ENCODE assay signal across 23 cellular contexts in genomic region chr17:57532556-57532955, GRCh38.
A peak's percentile ranks its signal among the peaks of the same experiment; 100 is the strongest.
DNase-seq lines count a peak whose midpoint lies in the region; ATAC-seq, FAIRE-seq and TF ChIP-seq lines count a peak whose summit lies in the region.
"Had no signal": no experiment of that assay in that cellular context is flagged by ENCODE, and none has a peak within 500 bp of the region (broad histone marks: within the 10 kb centered on the region; RNA-seq: fewer than 3 reads in every experiment).

No MANE protein-coding gene starts in this region.

- no peaks in the 10 kb centered on the region for H3K36me3 ChIP-seq in kidney (ENCODE audit: control insufficient read depth in 1 of 2, insufficient read depth in 2 of 2, low read length in 2 of 2)
- H3K36me3 ChIP-seq: ascending aorta, BE2C, esophagus muscularis mucosa, upper lobe of left lung had no signal

- TF ChIP-seq CTCF in activated B cell treated with CpG ODN at 0.5 μM for 24 hours (IDR thresholded peaks at IDR 0.05) (no peak), kidney (IDR thresholded peaks at IDR 0.05; ENCODE audit: borderline replicate concordance, extremely low read depth, insufficient read depth) (no peak)

- no peaks in the 10 kb centered on the region for H3K9me3 Mint-ChIP-seq in activated CD4-positive, alpha-beta T cell treated with anti-CD3 and anti-CD28 coated beads for 36 hours (ENCODE audit: low read depth)
- no peaks in the 10 kb centered on the region for H3K9me3 Mint-ChIP-seq in activated B cell treated with CpG ODN at 0.5 μM for 24 hours
- H3K9me3 Mint-ChIP-seq in stimulated activated memory B cell treated with anti-CD40 and anti-IgM and Interleukin-4, amounts not matched to agents 10 μg/mL and 1 μg/mL and 100 μg/mL, for 72 hours = no peaks in the 10 kb centered on the region
- H3K9me3 Mint-ChIP-seq: HFFc6 had no signal

- no peak for FAIRE-seq in kidney (lab: Jason Lieb, UNC)
- FAIRE-seq: GM12892, RCC 7860 had no signal

- peak overlapping the region; percentile 65 to 77 for H3K27ac ChIP-seq in kidney (ENCODE audit: low read depth in 2 of 2, low read length in 2 of 2)
- H3K27ac ChIP-seq: ascending aorta, esophagus muscularis mucosa, upper lobe of left lung had no signal

- no peak for ATAC-seq in activated CD4-positive, alpha-beta T cell treated with anti-CD3 and anti-CD28 coated beads for 36 hours
- ATAC-seq in activated B cell treated with CpG ODN at 0.5 μM for 24 hours (ENCODE audit: low read depth) = no peak
- no peak for ATAC-seq in stimulated activated memory B cell treated with anti-CD40 and anti-IgM and Interleukin-4, amounts not matched to agents 10 μg/mL and 1 μg/mL and 100 μg/mL, for 72 hours

- H3K27ac Mint-ChIP-seq in activated CD4-positive, alpha-beta T cell treated with anti-CD3 and anti-CD28 coated beads for 36 hours = peak overlapping the region; percentile 26
- peak overlapping the region; percentile 46 for H3K27ac Mint-ChIP-seq in activated B cell treated with CpG ODN at 0.5 μM for 24 hours
- peak overlapping the region; percentile 53 for H3K27ac Mint-ChIP-seq in stimulated activated memory B cell treated with anti-CD40 and anti-IgM and Interleukin-4, amounts not matched to agents 10 μg/mL and 1 μg/mL and 100 μg/mL, for 72 hours
- H3K27ac Mint-ChIP-seq: HFFc6 had no signal

- CTCF ChIA-PET in activated CD4-positive, alpha-beta T cell treated with anti-CD3 and anti-CD28 coated beads for 36 hours (lab: Charles Lee) = interaction anchor here (1.2 kb wide), 1 partner anchor 290 kb away, joined by 3 read pairs; no protein-coding TSS in a partner anchor
- CTCF ChIA-PET in activated B cell treated with CpG ODN at 0.5 μM for 24 hours (lab: Charles Lee) = interaction anchor here (1.6 kb wide), 1 partner anchor 289 kb away, joined by 3 read pairs; no protein-coding TSS in a partner anchor

- peak overlapping the region; percentile 53 to 61 for H3K4me3 ChIP-seq in kidney (ENCODE audit: low read length in 2 of 2)
- H3K4me3 ChIP-seq: ascending aorta, esophagus muscularis mucosa, upper lobe of left lung had no signal

- H3K9ac ChIP-seq in kidney (ENCODE audit: low read length in 2 of 2) = peak overlapping the region in 1 of 2 donors; percentile 66

- H3K4me3 Mint-ChIP-seq in activated CD4-positive, alpha-beta T cell treated with anti-CD3 and anti-CD28 coated beads for 36 hours = no peak overlapping the region
- H3K4me3 Mint-ChIP-seq in activated B cell treated with CpG ODN at 0.5 μM for 24 hours = no peak overlapping the region
- no peak overlapping the region for H3K4me3 Mint-ChIP-seq in stimulated activated memory B cell treated with anti-CD40 and anti-IgM and Interleukin-4, amounts not matched to agents 10 μg/mL and 1 μg/mL and 100 μg/mL, for 72 hours
- H3K4me3 Mint-ChIP-seq: HFFc6 had no signal

- POLR2A ChIA-PET in activated CD4-positive, alpha-beta T cell treated with anti-CD3 and anti-CD28 coated beads for 36 hours (lab: Charles Lee) = no interaction called here
- POLR2A ChIA-PET in activated B cell treated with CpG ODN at 0.5 μM for 24 hours (lab: Charles Lee) = interaction anchor here (0.6 kb wide), 1 partner anchor 22 kb away, joined by 3 read pairs; no protein-coding TSS in a partner anchor

- peaks cover 26% of the 10 kb centered on the region for H3K4me1 Mint-ChIP-seq in activated CD4-positive, alpha-beta T cell treated with anti-CD3 and anti-CD28 coated beads for 36 hours
- peaks cover 36% of the 10 kb centered on the region for H3K4me1 Mint-ChIP-seq in activated B cell treated with CpG ODN at 0.5 μM for 24 hours
- peaks cover 27% of the 10 kb centered on the region for H3K4me1 Mint-ChIP-seq in stimulated activated memory B cell treated with anti-CD40 and anti-IgM and Interleukin-4, amounts not matched to agents 10 μg/mL and 1 μg/mL and 100 μg/mL, for 72 hours

- H3K4me1 ChIP-seq in kidney (ENCODE audit: control insufficient read depth in 1 of 2, insufficient read depth in 1 of 2, low read depth in 1 of 2, low read length in 2 of 2) = peaks cover 20 to 39% of the 10 kb centered on the region in 2 donors
- H3K4me1 ChIP-seq: ascending aorta had no signal

- intact Hi-C loops in activated CD4-positive, alpha-beta T cell treated with anti-CD3 and anti-CD28 coated beads for 36 hours (cut with DNase I, micrococcal nuclease) = no loop called here
- intact Hi-C loops in activated B cell treated with CpG ODN at 0.5 μM for 24 hours (cut with micrococcal nuclease) (no loop called here), kidney (cut with DNase I) (no loop called here)

- H3K9me3 ChIP-seq in kidney (ENCODE audit: control insufficient read depth in 1 of 2, low read length in 2 of 2) = no peaks in the 10 kb centered on the region
- H3K9me3 ChIP-seq: ascending aorta, BE2C, esophagus muscularis mucosa, upper lobe of left lung had no signal

- no peaks in the 10 kb centered on the region for H3K36me3 Mint-ChIP-seq in activated CD4-positive, alpha-beta T cell treated with anti-CD3 and anti-CD28 coated beads for 36 hours (ENCODE audit: low read depth)
- H3K36me3 Mint-ChIP-seq in activated B cell treated with CpG ODN at 0.5 μM for 24 hours (ENCODE audit: low read depth) = peaks cover 33% of the 10 kb centered on the region
- peaks cover 24% of the 10 kb centered on the region for H3K36me3 Mint-ChIP-seq in stimulated activated memory B cell treated with anti-CD40 and anti-IgM and Interleukin-4, amounts not matched to agents 10 μg/mL and 1 μg/mL and 100 μg/mL, for 72 hours

- no peaks in the 10 kb centered on the region for H3K27me3 Mint-ChIP-seq in activated CD4-positive, alpha-beta T cell treated with anti-CD3 and anti-CD28 coated beads for 36 hours
- no peaks in the 10 kb centered on the region for H3K27me3 Mint-ChIP-seq in activated B cell treated with CpG ODN at 0.5 μM for 24 hours
- no peaks in the 10 kb centered on the region for H3K27me3 Mint-ChIP-seq in stimulated activated memory B cell treated with anti-CD40 and anti-IgM and Interleukin-4, amounts not matched to agents 10 μg/mL and 1 μg/mL and 100 μg/mL, for 72 hours

- no peak for DNase-seq in activated CD4-positive, alpha-beta T cell treated with anti-CD3 and anti-CD28 coated beads for 36 hours
- DNase-seq in activated CD4-positive, alpha-beta T cell treated with anti-CD3 and anti-CD28 coated beads, Interleukin-2, amount 50 U/mL, for 1 hour = no peak
- DNase-seq in activated B cell treated with CpG ODN at 0.5 μM for 24 hours (no peak), kidney (no peak), pons (ENCODE audit: low spot score) (no peak), NCI-H1694 (lab: John Stamatoyannopoulos, UW) (no peak)
- DNase-seq in stimulated activated CD4-positive, alpha-beta T cell treated with anti-CD3 and anti-CD28 coated beads, Interleukin-12 subunit alpha, Interleukin-12 subunit beta, amount 100 ng/mL, for 4 hours = no peak
- DNase-seq: activated CD8-positive, alpha-beta memory T cell treated with anti-CD3 and anti-CD28 coated beads, Interleukin-2, amount 50 U/mL, for 4 hours; activated gamma-delta T cell treated with Interleukin-2 at 50 U/mL for 16 hours; BE2C; effector memory CD4-positive, alpha-beta T cell; HFFc6; KG1; midbrain; NCI-H2081; NCI-H446 treated with DMSO at 0.1 percent for 48 hours; stimulated activated naive CD4-positive, alpha-beta T cell; upper lobe of left lung had no signal
